11 cellular contexts compared by ENCODE assay signal in the genomic region with DNA sequence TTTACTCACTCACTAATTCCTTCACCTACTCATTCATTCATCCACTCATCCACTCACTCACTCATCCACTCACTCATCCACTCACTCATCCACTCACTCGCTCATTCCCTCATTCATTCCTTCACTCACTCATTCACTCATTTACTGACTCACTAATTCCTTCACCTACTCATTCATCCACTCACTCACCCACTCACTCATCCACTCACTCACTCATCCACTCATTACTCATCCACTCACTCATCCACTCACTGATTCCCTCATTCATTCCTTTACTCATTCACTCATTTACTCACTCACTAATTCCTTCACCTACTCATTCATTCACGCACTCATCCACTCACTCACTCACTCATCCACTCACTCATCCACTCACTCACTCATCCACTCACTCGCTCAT. TPM values are rescaled to one million over a fixed set of nuclear protein-coding genes. Genes with fewer than 3 reads are reported as not detected.
"Had no signal": no experiment of that assay in that cellular context is flagged by ENCODE, and none has a peak within 500 bp of the region (broad histone marks: within the 10 kb centered on the region; RNA-seq: fewer than 3 reads in every experiment).

No MANE protein-coding gene starts in this region.

RNA-seq across cellular contexts. Expression of a gene that starts 15.6 kb away (rescaled TPM):
- total RNA-seq: subcutaneous adipose tissue, suprapubic skin, thyroid gland, tibial nerve, transverse colon, upper lobe of right lung, ureter, urinary bladder, vagina had no signal
- polyA plus RNA-seq: urinary bladder had no signal

RNA-seq across cellular contexts. Expression of a gene that starts 49.5 kb away (rescaled TPM):
- total RNA-seq: subcutaneous adipose tissue, temporal lobe, thoracic aorta, thyroid gland, ureter, urinary bladder had no signal
- polyA plus RNA-seq: urinary bladder had no signal
